Comparison of ENCODE assay signal across 1 cellular context in the genomic region with DNA sequence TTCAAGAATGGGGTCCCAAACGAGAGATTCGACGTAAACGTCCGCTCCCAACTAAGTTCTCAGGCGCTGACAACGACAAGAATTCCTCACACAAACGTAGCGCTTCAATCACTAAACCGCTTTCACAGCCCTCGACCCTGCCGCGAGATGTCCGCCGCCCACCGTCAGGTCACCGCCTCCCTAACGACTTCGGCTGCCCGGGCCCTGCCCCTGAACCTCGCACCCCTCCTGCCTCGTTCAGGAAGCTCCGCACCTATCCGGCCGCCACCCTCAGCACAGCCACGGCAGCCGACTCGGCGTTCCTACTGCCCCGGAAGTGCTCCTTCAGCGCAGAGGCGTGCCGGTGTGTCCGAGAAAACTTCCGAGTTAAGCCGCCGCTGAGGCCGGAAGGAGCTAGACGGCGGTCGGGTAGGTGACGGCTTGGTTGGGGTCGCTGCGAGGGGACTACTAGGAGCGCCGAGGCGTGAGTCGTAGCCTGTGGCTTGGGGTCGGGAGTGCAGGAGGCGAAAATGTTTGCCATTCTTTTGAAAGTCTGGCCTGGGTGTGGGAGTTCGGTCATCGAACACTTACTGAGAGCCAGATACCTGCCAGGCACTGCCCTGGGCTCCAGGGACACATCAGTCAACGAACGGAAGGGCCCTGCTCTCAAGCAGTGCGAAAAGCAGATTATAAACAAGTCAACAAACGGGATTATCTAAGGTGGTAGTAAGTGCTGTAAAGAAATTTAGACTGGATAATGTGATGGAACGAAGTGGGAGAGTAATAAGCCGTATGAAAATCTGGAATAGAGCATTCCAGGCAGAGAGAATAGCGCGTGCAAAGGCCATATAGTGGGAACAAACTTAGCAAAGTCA.
A peak's percentile ranks its signal among the peaks of the same experiment; 100 is the strongest.
TF ChIP-seq lines count a peak whose summit lies in the region.

Gene FAM114A2 (minus strand): TSS at position 307 of the 854 bp plus-strand sequence. CDS start 3,957 bp downstream, outside the sequence.
Gene MFAP3 (plus strand): TSS at position 364 of the 854 bp plus-strand sequence. CDS start 10,756 bp downstream, outside the sequence.

TF ChIP-seq in HepG2, 621 proteins besides CTCF, POLR2A, EP300 and RAD21 (continued from another document and continues in another):
- TF ChIP-seq, protein P1, sequence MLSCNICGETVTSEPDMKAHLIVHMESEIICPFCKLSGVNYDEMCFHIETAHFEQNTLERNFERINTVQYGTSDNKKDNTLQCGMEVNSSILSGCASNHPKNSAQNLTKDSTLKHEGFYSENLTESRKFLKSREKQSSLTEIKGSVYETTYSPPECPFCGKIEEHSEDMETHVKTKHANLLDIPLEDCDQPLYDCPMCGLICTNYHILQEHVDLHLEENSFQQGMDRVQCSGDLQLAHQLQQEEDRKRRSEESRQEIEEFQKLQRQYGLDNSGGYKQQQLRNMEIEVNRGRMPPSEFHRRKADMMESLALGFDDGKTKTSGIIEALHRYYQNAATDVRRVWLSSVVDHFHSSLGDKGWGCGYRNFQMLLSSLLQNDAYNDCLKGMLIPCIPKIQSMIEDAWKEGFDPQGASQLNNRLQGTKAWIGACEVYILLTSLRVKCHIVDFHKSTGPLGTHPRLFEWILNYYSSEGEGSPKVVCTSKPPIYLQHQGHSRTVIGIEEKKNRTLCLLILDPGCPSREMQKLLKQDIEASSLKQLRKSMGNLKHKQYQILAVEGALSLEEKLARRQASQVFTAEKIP (CRISPR knock-in tag; IDR thresholded peaks at IDR 0.05; ENCODE audit: borderline replicate concordance), result no peak
- TF ChIP-seq RBFOX2 (IDR thresholded peaks at IDR 0.05; ENCODE audit: low read depth, low read length), result peak; percentile 94
- TF ChIP-seq NFYB (CRISPR knock-in tag; IDR thresholded peaks at IDR 0.05), result peak; percentile 48; the same call in 1 of the 2 replicates
- no peak for TF ChIP-seq ZNF83 (CRISPR knock-in tag; IDR thresholded peaks at IDR 0.05; ENCODE audit: borderline replicate concordance)
- TF ChIP-seq HNRNPH1 (optimal IDR thresholded peaks at IDR 0.05; ENCODE audit: low read depth, low read length), result peak; percentile 21
- TF ChIP-seq NR2C2 (CRISPR knock-in tag; IDR thresholded peaks at IDR 0.05; ENCODE audit: borderline replicate concordance), result peak; percentile 100
- TF ChIP-seq JUND (CRISPR knock-in tag; IDR thresholded peaks at IDR 0.05), result 0 out of 2 replicates have a peak, but pooled peaks have one; percentile 34
- TF ChIP-seq, protein P2, sequence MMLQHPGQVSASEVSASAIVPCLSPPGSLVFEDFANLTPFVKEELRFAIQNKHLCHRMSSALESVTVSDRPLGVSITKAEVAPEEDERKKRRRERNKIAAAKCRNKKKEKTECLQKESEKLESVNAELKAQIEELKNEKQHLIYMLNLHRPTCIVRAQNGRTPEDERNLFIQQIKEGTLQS (CRISPR knock-in tag; IDR thresholded peaks at IDR 0.05), result 0 out of 2 replicates have a peak, but pooled peaks have one; percentile 20
- TF ChIP-seq IKZF4 (CRISPR knock-in tag; IDR thresholded peaks at IDR 0.05; ENCODE audit: borderline replicate concordance, low read depth, not compliant biosample characterization), result no peak
- TF ChIP-seq NR1H2 (CRISPR knock-in tag; IDR thresholded peaks at IDR 0.05; ENCODE audit: borderline replicate concordance, low read depth), result no peak
- peak; percentile 55; the same call in 1 of the 2 replicates for TF ChIP-seq ZBTB7A (CRISPR knock-in tag; IDR thresholded peaks at IDR 0.05)
- TF ChIP-seq, protein P3, sequence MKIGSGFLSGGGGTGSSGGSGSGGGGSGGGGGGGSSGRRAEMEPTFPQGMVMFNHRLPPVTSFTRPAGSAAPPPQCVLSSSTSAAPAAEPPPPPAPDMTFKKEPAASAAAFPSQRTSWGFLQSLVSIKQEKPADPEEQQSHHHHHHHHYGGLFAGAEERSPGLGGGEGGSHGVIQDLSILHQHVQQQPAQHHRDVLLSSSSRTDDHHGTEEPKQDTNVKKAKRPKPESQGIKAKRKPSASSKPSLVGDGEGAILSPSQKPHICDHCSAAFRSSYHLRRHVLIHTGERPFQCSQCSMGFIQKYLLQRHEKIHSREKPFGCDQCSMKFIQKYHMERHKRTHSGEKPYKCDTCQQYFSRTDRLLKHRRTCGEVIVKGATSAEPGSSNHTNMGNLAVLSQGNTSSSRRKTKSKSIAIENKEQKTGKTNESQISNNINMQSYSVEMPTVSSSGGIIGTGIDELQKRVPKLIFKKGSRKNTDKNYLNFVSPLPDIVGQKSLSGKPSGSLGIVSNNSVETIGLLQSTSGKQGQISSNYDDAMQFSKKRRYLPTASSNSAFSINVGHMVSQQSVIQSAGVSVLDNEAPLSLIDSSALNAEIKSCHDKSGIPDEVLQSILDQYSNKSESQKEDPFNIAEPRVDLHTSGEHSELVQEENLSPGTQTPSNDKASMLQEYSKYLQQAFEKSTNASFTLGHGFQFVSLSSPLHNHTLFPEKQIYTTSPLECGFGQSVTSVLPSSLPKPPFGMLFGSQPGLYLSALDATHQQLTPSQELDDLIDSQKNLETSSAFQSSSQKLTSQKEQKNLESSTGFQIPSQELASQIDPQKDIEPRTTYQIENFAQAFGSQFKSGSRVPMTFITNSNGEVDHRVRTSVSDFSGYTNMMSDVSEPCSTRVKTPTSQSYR (CRISPR knock-in tag; IDR thresholded peaks at IDR 0.05; ENCODE audit: borderline replicate concordance), result peak; percentile 49; the same call in 1 of the 2 replicates
- TF ChIP-seq EHMT2 (IDR thresholded peaks at IDR 0.05; ENCODE audit: borderline replicate concordance, low read depth, low read length), result no peak
- no peak for TF ChIP-seq DBP (CRISPR knock-in tag; IDR thresholded peaks at IDR 0.05; ENCODE audit: not compliant biosample characterization)
- TF ChIP-seq, protein P4, sequence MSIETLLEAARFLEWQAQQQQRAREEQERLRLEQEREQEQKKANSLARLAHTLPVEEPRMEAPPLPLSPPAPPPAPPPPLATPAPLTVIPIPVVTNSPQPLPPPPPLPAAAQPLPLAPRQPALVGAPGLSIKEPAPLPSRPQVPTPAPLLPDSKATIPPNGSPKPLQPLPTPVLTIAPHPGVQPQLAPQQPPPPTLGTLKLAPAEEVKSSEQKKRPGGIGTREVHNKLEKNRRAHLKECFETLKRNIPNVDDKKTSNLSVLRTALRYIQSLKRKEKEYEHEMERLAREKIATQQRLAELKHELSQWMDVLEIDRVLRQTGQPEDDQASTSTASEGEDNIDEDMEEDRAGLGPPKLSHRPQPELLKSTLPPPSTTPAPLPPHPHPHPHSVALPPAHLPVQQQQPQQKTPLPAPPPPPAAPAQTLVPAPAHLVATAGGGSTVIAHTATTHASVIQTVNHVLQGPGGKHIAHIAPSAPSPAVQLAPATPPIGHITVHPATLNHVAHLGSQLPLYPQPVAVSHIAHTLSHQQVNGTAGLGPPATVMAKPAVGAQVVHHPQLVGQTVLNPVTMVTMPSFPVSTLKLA (IDR thresholded peaks at IDR 0.05), result no peak
- no peak for TF ChIP-seq ZNF17 (CRISPR knock-in tag; IDR thresholded peaks at IDR 0.05)
- 0 out of 2 replicates have a peak, but pooled peaks have one; percentile 78 for TF ChIP-seq ZNF235 (CRISPR knock-in tag; IDR thresholded peaks at IDR 0.05; ENCODE audit: borderline replicate concordance)
- peak; percentile 82; the same call in 1 of the 2 replicates for TF ChIP-seq IRX3 (CRISPR knock-in tag; IDR thresholded peaks at IDR 0.05; ENCODE audit: borderline replicate concordance, low read depth)
- peak; percentile 97; the same call in 1 of the 2 replicates for TF ChIP-seq ZNF598 (CRISPR knock-in tag; IDR thresholded peaks at IDR 0.05; ENCODE audit: borderline replicate concordance)
- TF ChIP-seq KDM2A (CRISPR knock-in tag; IDR thresholded peaks at IDR 0.05; ENCODE audit: borderline replicate concordance, low read depth), result peak; percentile 99
- TF ChIP-seq PPARG (CRISPR knock-in tag; conservative IDR thresholded peaks at IDR 0.05), result peak; percentile 50
- TF ChIP-seq HDAC6 (IDR thresholded peaks at IDR 0.05; ENCODE audit: low read depth, low read length), result no peak
- TF ChIP-seq ZNF737 (CRISPR knock-in tag; IDR thresholded peaks at IDR 0.05; ENCODE audit: borderline replicate concordance), result no peak
- TF ChIP-seq, protein P5, sequence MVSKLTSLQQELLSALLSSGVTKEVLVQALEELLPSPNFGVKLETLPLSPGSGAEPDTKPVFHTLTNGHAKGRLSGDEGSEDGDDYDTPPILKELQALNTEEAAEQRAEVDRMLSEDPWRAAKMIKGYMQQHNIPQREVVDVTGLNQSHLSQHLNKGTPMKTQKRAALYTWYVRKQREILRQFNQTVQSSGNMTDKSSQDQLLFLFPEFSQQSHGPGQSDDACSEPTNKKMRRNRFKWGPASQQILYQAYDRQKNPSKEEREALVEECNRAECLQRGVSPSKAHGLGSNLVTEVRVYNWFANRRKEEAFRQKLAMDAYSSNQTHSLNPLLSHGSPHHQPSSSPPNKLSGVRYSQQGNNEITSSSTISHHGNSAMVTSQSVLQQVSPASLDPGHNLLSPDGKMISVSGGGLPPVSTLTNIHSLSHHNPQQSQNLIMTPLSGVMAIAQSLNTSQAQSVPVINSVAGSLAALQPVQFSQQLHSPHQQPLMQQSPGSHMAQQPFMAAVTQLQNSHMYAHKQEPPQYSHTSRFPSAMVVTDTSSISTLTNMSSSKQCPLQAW (CRISPR knock-in tag; IDR thresholded peaks at IDR 0.05), result peak; percentile 97
- no peak for TF ChIP-seq SP1 (IDR thresholded peaks at IDR 0.05)
- peak; percentile 75 for TF ChIP-seq SP1 (CRISPR knock-in tag; IDR thresholded peaks at IDR 0.05)
- peak; percentile 48; the same call in 1 of the 2 replicates for TF ChIP-seq ZNF383 (CRISPR knock-in tag; IDR thresholded peaks at IDR 0.05; ENCODE audit: borderline replicate concordance)
- no peak for TF ChIP-seq ZNF318 (CRISPR knock-in tag; IDR thresholded peaks at IDR 0.05)
- peak; percentile 97 for TF ChIP-seq ZNF350 (CRISPR knock-in tag; IDR thresholded peaks at IDR 0.05; ENCODE audit: borderline replicate concordance, low read depth)
- TF ChIP-seq ARNT2 (CRISPR knock-in tag; IDR thresholded peaks at IDR 0.05; ENCODE audit: low read depth), result peak; percentile 93
- peak; percentile 70 for TF ChIP-seq TBL1XR1 (IDR thresholded peaks at IDR 0.05; ENCODE audit: borderline replicate concordance, low read length, partially characterized antibody)
- TF ChIP-seq, protein P6, sequence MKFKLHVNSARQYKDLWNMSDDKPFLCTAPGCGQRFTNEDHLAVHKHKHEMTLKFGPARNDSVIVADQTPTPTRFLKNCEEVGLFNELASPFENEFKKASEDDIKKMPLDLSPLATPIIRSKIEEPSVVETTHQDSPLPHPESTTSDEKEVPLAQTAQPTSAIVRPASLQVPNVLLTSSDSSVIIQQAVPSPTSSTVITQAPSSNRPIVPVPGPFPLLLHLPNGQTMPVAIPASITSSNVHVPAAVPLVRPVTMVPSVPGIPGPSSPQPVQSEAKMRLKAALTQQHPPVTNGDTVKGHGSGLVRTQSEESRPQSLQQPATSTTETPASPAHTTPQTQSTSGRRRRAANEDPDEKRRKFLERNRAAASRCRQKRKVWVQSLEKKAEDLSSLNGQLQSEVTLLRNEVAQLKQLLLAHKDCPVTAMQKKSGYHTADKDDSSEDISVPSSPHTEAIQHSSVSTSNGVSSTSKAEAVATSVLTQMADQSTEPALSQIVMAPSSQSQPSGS (CRISPR knock-in tag; IDR thresholded peaks at IDR 0.05), result peak; percentile 83
- no peak for TF ChIP-seq PRMT3 (CRISPR knock-in tag; IDR thresholded peaks at IDR 0.05; ENCODE audit: borderline replicate concordance, low read depth)
